In genomic region chr12:68842784-68843567, GRCh38 we compare ENCODE assay signal across 3 cellular contexts.
TF ChIP-seq lines count a peak whose summit lies in the region.

No MANE protein-coding gene starts in this region.

TF ChIP-seq in SK-N-SH, 30 proteins besides CTCF, POLR2A, EP300 and RAD21:
- no peak for TF ChIP-seq MEF2A (IDR thresholded peaks at IDR 0.05; ENCODE audit: borderline replicate concordance, low read depth)
- TF ChIP-seq POLR2AphosphoS5 (IDR thresholded peaks at IDR 0.05; ENCODE audit: low read depth, low read length), result peak; percentile 21; the same call in 1 of the 2 replicates
- no peak for TF ChIP-seq GABPA (IDR thresholded peaks at IDR 0.05; ENCODE audit: low read depth)
- no peak for TF ChIP-seq TAF1 (IDR thresholded peaks at IDR 0.05; ENCODE audit: borderline replicate concordance, low read depth, low read length)
- no peak for TF ChIP-seq FOXM1 (IDR thresholded peaks at IDR 0.05; ENCODE audit: low read depth)
TF ChIP-seq in SK-N-SH: peak in this region for 1.

TF ChIP-seq in SK-N-SH treated with all-trans-retinoic acid at 6 μM for 48 hours, 23 proteins besides CTCF, POLR2A, EP300 and RAD21:
- no peak for TF ChIP-seq ZNF70 (CRISPR knock-in tag; IDR thresholded peaks at IDR 0.05)
- TF ChIP-seq ZNF8 (CRISPR knock-in tag; IDR thresholded peaks at IDR 0.05), result no peak
- no peak for TF ChIP-seq TSHZ2 (CRISPR knock-in tag; IDR thresholded peaks at IDR 0.05)
- TF ChIP-seq, protein P1, sequence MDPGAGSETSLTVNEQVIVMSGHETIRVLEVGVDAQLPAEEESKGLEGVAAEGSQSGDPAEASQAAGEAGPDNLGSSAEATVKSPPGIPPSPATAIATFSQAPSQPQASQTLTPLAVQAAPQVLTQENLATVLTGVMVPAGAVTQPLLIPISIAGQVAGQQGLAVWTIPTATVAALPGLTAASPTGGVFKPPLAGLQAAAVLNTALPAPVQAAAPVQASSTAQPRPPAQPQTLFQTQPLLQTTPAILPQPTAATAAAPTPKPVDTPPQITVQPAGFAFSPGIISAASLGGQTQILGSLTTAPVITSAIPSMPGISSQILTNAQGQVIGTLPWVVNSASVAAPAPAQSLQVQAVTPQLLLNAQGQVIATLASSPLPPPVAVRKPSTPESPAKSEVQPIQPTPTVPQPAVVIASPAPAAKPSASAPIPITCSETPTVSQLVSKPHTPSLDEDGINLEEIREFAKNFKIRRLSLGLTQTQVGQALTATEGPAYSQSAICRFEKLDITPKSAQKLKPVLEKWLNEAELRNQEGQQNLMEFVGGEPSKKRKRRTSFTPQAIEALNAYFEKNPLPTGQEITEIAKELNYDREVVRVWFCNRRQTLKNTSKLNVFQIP (CRISPR knock-in tag; IDR thresholded peaks at IDR 0.05; ENCODE audit: borderline replicate concordance, low read depth), result no peak
- TF ChIP-seq PPARA (CRISPR knock-in tag; IDR thresholded peaks at IDR 0.05; ENCODE audit: borderline replicate concordance), result no peak
- TF ChIP-seq TOX (CRISPR knock-in tag; IDR thresholded peaks at IDR 0.05; ENCODE audit: borderline replicate concordance), result no peak
- TF ChIP-seq, protein P2, sequence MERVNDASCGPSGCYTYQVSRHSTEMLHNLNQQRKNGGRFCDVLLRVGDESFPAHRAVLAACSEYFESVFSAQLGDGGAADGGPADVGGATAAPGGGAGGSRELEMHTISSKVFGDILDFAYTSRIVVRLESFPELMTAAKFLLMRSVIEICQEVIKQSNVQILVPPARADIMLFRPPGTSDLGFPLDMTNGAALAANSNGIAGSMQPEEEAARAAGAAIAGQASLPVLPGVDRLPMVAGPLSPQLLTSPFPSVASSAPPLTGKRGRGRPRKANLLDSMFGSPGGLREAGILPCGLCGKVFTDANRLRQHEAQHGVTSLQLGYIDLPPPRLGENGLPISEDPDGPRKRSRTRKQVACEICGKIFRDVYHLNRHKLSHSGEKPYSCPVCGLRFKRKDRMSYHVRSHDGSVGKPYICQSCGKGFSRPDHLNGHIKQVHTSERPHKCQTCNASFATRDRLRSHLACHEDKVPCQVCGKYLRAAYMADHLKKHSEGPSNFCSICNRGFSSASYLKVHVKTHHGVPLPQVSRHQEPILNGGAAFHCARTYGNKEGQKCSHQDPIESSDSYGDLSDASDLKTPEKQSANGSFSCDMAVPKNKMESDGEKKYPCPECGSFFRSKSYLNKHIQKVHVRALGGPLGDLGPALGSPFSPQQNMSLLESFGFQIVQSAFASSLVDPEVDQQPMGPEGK (CRISPR knock-in tag; IDR thresholded peaks at IDR 0.05; ENCODE audit: borderline replicate concordance), result no peak
- no peak for TF ChIP-seq RARB (CRISPR knock-in tag; IDR thresholded peaks at IDR 0.05)
- no peak for TF ChIP-seq TCF4 (CRISPR knock-in tag; IDR thresholded peaks at IDR 0.05; ENCODE audit: borderline replicate concordance)
- no peak for TF ChIP-seq ZC3H10 (CRISPR knock-in tag; IDR thresholded peaks at IDR 0.05)
- no peak for TF ChIP-seq GLIS3 (CRISPR knock-in tag; IDR thresholded peaks at IDR 0.05)
- TF ChIP-seq ISL1 (CRISPR knock-in tag; IDR thresholded peaks at IDR 0.05), result no peak
- TF ChIP-seq CSRNP3 (CRISPR knock-in tag; IDR thresholded peaks at IDR 0.05), result no peak

TF ChIP-seq in HepG2, 621 proteins besides CTCF, POLR2A, EP300 and RAD21:
- TF ChIP-seq, protein P3, sequence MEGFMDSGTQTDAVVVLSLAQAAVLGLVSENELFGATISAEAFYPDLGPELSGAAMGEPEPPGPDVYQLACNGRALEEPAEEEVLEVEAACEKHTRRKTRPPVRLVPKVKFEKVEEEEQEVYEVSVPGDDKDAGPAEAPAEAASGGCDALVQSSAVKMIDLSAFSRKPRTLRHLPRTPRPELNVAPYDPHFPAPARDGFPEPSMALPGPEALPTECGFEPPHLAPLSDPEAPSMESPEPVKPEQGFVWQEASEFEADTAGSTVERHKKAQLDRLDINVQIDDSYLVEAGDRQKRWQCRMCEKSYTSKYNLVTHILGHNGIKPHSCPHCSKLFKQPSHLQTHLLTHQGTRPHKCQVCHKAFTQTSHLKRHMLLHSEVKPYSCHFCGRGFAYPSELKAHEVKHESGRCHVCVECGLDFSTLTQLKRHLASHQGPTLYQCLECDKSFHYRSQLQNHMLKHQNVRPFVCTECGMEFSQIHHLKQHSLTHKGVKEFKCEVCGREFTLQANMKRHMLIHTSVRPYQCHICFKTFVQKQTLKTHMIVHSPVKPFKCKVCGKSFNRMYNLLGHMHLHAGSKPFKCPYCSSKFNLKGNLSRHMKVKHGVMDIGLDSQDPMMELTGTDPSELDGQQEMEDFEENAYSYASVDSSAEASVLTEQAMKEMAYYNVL (CRISPR knock-in tag; IDR thresholded peaks at IDR 0.05; ENCODE audit: borderline replicate concordance), result no peak
- TF ChIP-seq RBFOX2 (IDR thresholded peaks at IDR 0.05; ENCODE audit: low read depth, low read length), result peak; percentile 54; the same call in 1 of the 2 replicates
